Comparison of ENCODE assay signal across 8 cellular contexts in the genomic region with DNA sequence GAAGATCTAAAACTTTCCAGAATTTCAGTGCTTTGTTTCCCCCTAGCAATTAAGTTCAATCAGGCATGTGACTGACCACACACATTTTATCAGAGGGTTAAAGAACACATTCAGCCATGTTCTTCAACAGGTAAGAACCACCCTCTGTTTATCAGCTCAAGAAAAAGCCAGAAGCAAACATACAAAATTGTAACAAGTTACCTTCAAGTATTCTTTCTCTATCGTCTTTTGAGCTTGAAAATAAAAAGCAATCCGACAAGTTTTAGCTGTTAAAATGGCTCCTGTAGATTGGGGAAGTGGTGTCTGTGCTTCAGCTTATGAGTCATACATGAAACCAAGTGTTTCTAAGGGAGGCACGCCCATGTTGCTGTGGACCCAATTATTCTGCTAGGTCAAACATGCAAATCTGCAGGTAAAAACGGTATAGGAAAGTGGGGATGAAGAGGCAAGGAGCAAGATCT. TPM values are rescaled to one million over a fixed set of nuclear protein-coding genes. Genes with fewer than 3 reads are reported as not detected.
DNase-seq lines count a peak whose midpoint lies in the region; ATAC-seq and TF ChIP-seq lines count a peak whose summit lies in the region.

A gene (minus strand): TSS at position 290 of the 461 bp plus-strand sequence. CDS start 37,262 bp downstream, outside the sequence.

- no peak for TF ChIP-seq CTCF in DOHH2 (IDR thresholded peaks at IDR 0.05; ENCODE audit: low read depth, low read length, poor library complexity, severe bottlenecking)
- no peak for TF ChIP-seq CTCF in heart right ventricle (IDR thresholded peaks at IDR 0.05)
- TF ChIP-seq CTCF in gastrocnemius medialis (IDR thresholded peaks at IDR 0.05 in 4 of 5, conservative IDR thresholded peaks at IDR 0.05 in 1 of 5): no peak

- peak within 1 kb of the TSS; percentile 94 for H3K4me3 Mint-ChIP-seq in activated naive CD8-positive, alpha-beta T cell

- H3K27ac ChIP-seq in DOHH2 (ENCODE audit: low read depth, low read length) (peak within 1 kb of the TSS; percentile 95), heart right ventricle (peak within 1 kb of the TSS in 9 of 10 donors; percentile 31 to 93 (median 53)), gastrocnemius medialis (peak within 1 kb of the TSS; percentile 66 to 77 (median 72))

- peaks cover 4% of the 10 kb centered on the region for H3K36me3 Mint-ChIP-seq in activated naive CD8-positive, alpha-beta T cell

- H3K9me3 ChIP-seq in DOHH2 (ENCODE audit: control insufficient read depth, insufficient read depth, low read length) (no peaks in the 10 kb centered on the region), heart right ventricle (no peaks in the 10 kb centered on the region), gastrocnemius medialis (no peaks in the 10 kb centered on the region)

- H3F3A ChIP-seq in DOHH2 (ENCODE audit: control insufficient read depth, insufficient read depth): peaks cover 21% of the 10 kb centered on the region

- peak; percentile 87 for ATAC-seq in GM21360 (IDR thresholded peaks at IDR 0.05; ENCODE audit: unreplicated experiment)
- ATAC-seq in heart right ventricle: peak; percentile 80 to 91 (median 88)
- peak; percentile 84 to 96 for ATAC-seq in gastrocnemius medialis

- peak within 1 kb of the TSS; percentile 70 for H3K4me2 ChIP-seq in DOHH2 (ENCODE audit: low read length)

- H3K4me3 ChIP-seq in DOHH2 (ENCODE audit: low read length) (peak within 1 kb of the TSS; percentile 88), heart right ventricle (peak within 1 kb of the TSS in 6 of 10 donors; percentile 4 to 57 (median 32)), gastrocnemius medialis (peak within 1 kb of the TSS in 3 of 4 donors; percentile 2 to 23 (median 18))

- H3K27me3 Mint-ChIP-seq in activated naive CD8-positive, alpha-beta T cell: no peaks in the 10 kb centered on the region

- in situ Hi-C loops in gastrocnemius medialis (cut with MboI; ENCODE audit: low sequenced_read_pairs in 4 of 4): no loop called here

- DNase-seq in HK-2 (ENCODE audit: unreplicated experiment) (peak; percentile 5), SIG-M5 treated with dmso at 0.1 percent for 504 hours (lab: John Stamatoyannopoulos, UW; ENCODE audit: unreplicated experiment) (peak; percentile 98), heart right ventricle (peak in 1 of 2 donors; percentile 39), gastrocnemius medialis (peak; percentile 32 to 40), T1000 (lab: John Stamatoyannopoulos, UW) (no peak)

- H3K79me2 ChIP-seq in DOHH2 (ENCODE audit: control insufficient read depth, low read length): peaks cover 98% of the 10 kb centered on the region

- H3K27ac Mint-ChIP-seq in activated naive CD8-positive, alpha-beta T cell: peak within 1 kb of the TSS; percentile 97

- WGBS in heart right ventricle, 2 donors: 43 to 58% methylated on average over 4 of the region's 4 CpGs

- no peaks in the 10 kb centered on the region for H3K9me2 ChIP-seq in DOHH2 (replicated peaks; ENCODE audit: control insufficient read depth, low read length)

- intact Hi-C loops in heart right ventricle (cut with DNase I) (no loop called here), gastrocnemius medialis (cut with DNase I; ENCODE audit: low total_unique reads) (loop anchor here (5.0 kb wide), 2 partner anchors 37 to 43 kb away; a partner anchor contains a TSS)

- H3K36me3 ChIP-seq in DOHH2 (ENCODE audit: control insufficient read depth, low read length) (peaks cover 46% of the 10 kb centered on the region), heart right ventricle (peaks cover 0 to 1% (median 0%) of the 10 kb centered on the region in 9 donors), gastrocnemius medialis (no peaks in the 10 kb centered on the region)

- H3K9me3 Mint-ChIP-seq in activated naive CD8-positive, alpha-beta T cell (ENCODE audit: low read depth): no peaks in the 10 kb centered on the region

- H3K4me1 ChIP-seq in DOHH2 (ENCODE audit: control insufficient read depth, low read length) (peaks cover 51% of the 10 kb centered on the region), heart right ventricle (peaks cover 0 to 80% (median 57%) of the 10 kb centered on the region in 9 donors), gastrocnemius medialis (peaks cover 48 to 69% of the 10 kb centered on the region in 2 donors)

- no peaks in the 10 kb centered on the region; the same call in 1 of the 2 replicates for H4K20me1 ChIP-seq in DOHH2 (ENCODE audit: control insufficient read depth, insufficient read depth, low read depth, low read length)

- peaks cover 48% of the 10 kb centered on the region for H3K4me1 Mint-ChIP-seq in activated naive CD8-positive, alpha-beta T cell (ENCODE audit: low read depth)

- H3K27me3 ChIP-seq in DOHH2 (ENCODE audit: control insufficient read depth, low read length) (no peaks in the 10 kb centered on the region), heart right ventricle (no peaks in the 10 kb centered on the region), gastrocnemius medialis (no peaks in the 10 kb centered on the region)

- peak in 1 of 2 donors; percentile 23 for TF ChIP-seq POLR2A in gastrocnemius medialis (IDR thresholded peaks at IDR 0.05)

RNA-seq across cellular contexts. Expression of the gene that starts here (rescaled TPM):
- 10 to 100 TPM; 31.1 to 60.5 (median 39.5) TPM for total RNA-seq in heart right ventricle
- 10 to 100 TPM in 1 of 2 donors, 1 to 10 TPM in 1; 9.9 to 10.4 TPM for polyA plus RNA-seq in heart right ventricle
- 10 to 100 TPM; 24.8 to 48.7 (median 33.7) TPM for total RNA-seq in gastrocnemius medialis

Comparison
In these comparisons a context has a peak if more than half of its experiments do, and no peak if none do; other contexts are left out.
1. H3K4me3 ChIP-seq: peak in every context shown above with its lines; median percentile 88 in DOHH2; 32 in heart right ventricle; 18 in gastrocnemius medialis.